8 cellular contexts compared by ENCODE assay signal in the genomic region with DNA sequence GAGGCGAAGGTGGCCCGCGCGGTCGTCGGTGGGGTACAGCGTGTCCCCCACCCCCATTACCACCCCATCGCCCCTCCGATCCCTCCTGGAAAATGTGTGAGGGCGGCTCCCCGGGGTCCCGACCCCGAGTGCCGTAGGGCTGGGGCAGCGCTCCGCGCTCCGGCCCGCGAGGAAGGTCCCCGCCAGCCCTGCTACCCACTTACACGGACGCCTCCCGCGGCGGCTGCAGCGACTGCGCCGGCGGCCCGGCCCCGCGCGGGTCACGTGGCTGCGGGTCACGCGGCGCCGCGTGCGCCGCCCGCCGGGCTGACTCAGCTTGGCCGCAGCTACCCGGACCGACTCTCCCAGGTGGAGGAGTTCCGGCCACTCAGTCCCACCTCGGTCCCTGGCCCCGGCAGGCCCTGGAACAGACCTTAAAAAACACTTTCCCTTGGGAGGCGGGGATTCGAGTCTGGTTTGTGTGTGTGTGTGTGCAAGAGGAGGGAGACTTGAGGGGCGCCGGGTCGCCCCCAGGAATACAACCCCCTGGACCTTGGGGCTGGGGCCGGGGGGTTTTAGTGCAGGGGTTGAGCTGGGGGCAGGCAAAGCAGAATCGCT. TPM values are rescaled to one million over a fixed set of nuclear protein-coding genes. Genes with fewer than 3 reads are reported as not detected.
DNase-seq lines count a peak whose midpoint lies in the region; ATAC-seq, FAIRE-seq and TF ChIP-seq lines count a peak whose summit lies in the region.

A gene (minus strand): TSS at position 236 of the 597 bp plus-strand sequence. CDS start 992 bp downstream, outside the sequence.

- ATAC-seq in A549 (peak; percentile 84 to 86), GM18520 (IDR thresholded peaks at IDR 0.05; ENCODE audit: unreplicated experiment) (peak; percentile 45), HG03064 (IDR thresholded peaks at IDR 0.05; ENCODE audit: low read depth, unreplicated experiment) (peak; percentile 55)

- DNase-seq in A549 (ENCODE audit: low read depth in 1 of 2, low spot score in 1 of 2) = peak; percentile 70 to 88
- peak; percentile 72 for DNase-seq in NCI-H82 (lab: John Stamatoyannopoulos, UW)
- peak; percentile 27 to 76 for DNase-seq in H1 (ENCODE audit: low read depth in 1 of 2, low spot score in 2 of 2)
- peak; percentile 71 for DNase-seq in mesenchymal stem cell
- peak; percentile 54 for DNase-seq in stimulated activated CD8-positive, alpha-beta memory T cell treated with anti-CD3 and anti-CD28 coated beads, Interleukin-15, amount 100 ng/mL, for 24 hours (ENCODE audit: low read depth)

- no peak for TF ChIP-seq RAD21 in A549 (conservative IDR thresholded peaks at IDR 0.05 in 1 of 2, IDR thresholded peaks at IDR 0.05 in 1 of 2)
- no peak for TF ChIP-seq RAD21 in H1 (IDR thresholded peaks at IDR 0.05 in 1 of 2, conservative IDR thresholded peaks at IDR 0.05 in 1 of 2; ENCODE audit: low read depth in 2 of 2, low read length in 2 of 2)

- no peak within 1 kb of the TSS for H3K4ac ChIP-seq in H1 (replicated peaks; ENCODE audit: insufficient read length, low read depth, low read length)
- H3K4ac ChIP-seq in mesenchymal stem cell (ENCODE audit: low read depth in 1 of 2, low read length in 2 of 2) = peak within 1 kb of the TSS; percentile 73 to 92

- TF ChIP-seq CTCF in A549 (IDR thresholded peaks at IDR 0.05) (no peak), H1 (IDR thresholded peaks at IDR 0.05; ENCODE audit: control extremely low read depth in 1 of 3, insufficient read depth in 1 of 3, low read depth in 1 of 3, low read length in 3 of 3) (no peak)

- H4K91ac ChIP-seq in H1 (replicated peaks; ENCODE audit: insufficient read length, low read length) = peak within 1 kb of the TSS; percentile 48
- peak within 1 kb of the TSS; percentile 66 for H4K91ac ChIP-seq in mesenchymal stem cell (ENCODE audit: low read length)

- H4K20me1 ChIP-seq in H1 (replicated peaks in 1 of 2; ENCODE audit: control insufficient read depth in 1 of 2, insufficient read depth in 2 of 2, low read length in 2 of 2) = no peaks in the 10 kb centered on the region

- peak within 1 kb of the TSS; percentile 14 for H4K5ac ChIP-seq in H1 (ENCODE audit: insufficient read length, low read depth, low read length)

- H2AK5ac ChIP-seq in H1 (ENCODE audit: low read depth, low read length) (no peak within 1 kb of the TSS), mesenchymal stem cell (ENCODE audit: low read length, severe bottlenecking) (peak within 1 kb of the TSS; percentile 86)

- H3K14ac ChIP-seq in H1 (ENCODE audit: insufficient read length) (no peak within 1 kb of the TSS), mesenchymal stem cell (ENCODE audit: low read length in 2 of 2) (peak within 1 kb of the TSS in 1 of 2 experiments; percentile 94)

- H3K36me3 ChIP-seq in H1 (ENCODE audit: control insufficient read depth in 2 of 4, insufficient read depth in 4 of 4, low read length in 3 of 4) (peaks cover 0 to 10% (median under 1%) of the 10 kb centered on the region in 4 experiments; a peak in 4 of 8 replicates), mesenchymal stem cell (ENCODE audit: control insufficient read depth in 1 of 2, insufficient read depth in 2 of 2, low read depth in 1 of 2, low read length in 2 of 2) (peaks cover 7 to 30% of the 10 kb centered on the region in 2 experiments)

- H3K9me3 ChIP-seq in A549 = no peaks in the 10 kb centered on the region
- no peaks in the 10 kb centered on the region for H3K9me3 ChIP-seq in H1 (ENCODE audit: insufficient read depth in 2 of 2, low read depth in 1 of 2, low read length in 1 of 2)
- no peaks in the 10 kb centered on the region for H3K9me3 ChIP-seq in mesenchymal stem cell (ENCODE audit: control insufficient read depth, low read length)

- POLR2A ChIA-PET in A549 (lab: Yijun Ruan, JAX) = interaction anchor here (0.5 to 4.9 kb wide), 10 partner anchors 12 to 692 kb away, joined by 3 to 19 read pairs (median 3); a partner anchor contains a TSS
- POLR2A ChIA-PET in activated CD8-positive, alpha-beta memory T cell treated with anti-CD3 and anti-CD28 coated beads for 36 hours (lab: Charles Lee) = interaction anchor here (0.6 to 2.1 kb wide), 4 partner anchors 13 to 113 kb away, joined by 3 to 10 read pairs (median 3); a partner anchor contains a TSS
- POLR2A ChIA-PET in H1 (lab: Charles Lee; ENCODE audit: partially characterized antibody) = interaction anchor here (0.6 to 2.8 kb wide), 22 partner anchors 8 to 386 kb away, joined by 3 to 12 read pairs (median 4); a partner anchor contains a TSS

- under 1% methylated on average over 13 of the region's 58 CpGs for WGBS in A549 (ENCODE audit: missing lambda C conversion rate)
- WGBS in H1 (ENCODE audit: extremely low coverage in 1 of 2, insufficient coverage in 1 of 2, insufficient read length in 1 of 2, insufficient replicate concordance in 2 of 2, low coverage in 1 of 2, low lambda C conversion rate in 2 of 2, missing lambda C conversion rate in 1 of 2), 2 experiments = 12% methylated on average over 39 of the region's 58 CpGs; no CpG with 5 or more reads in 1 of the 2 experiments
- 2% methylated on average over 45 of the region's 58 CpGs for WGBS in mesenchymal stem cell

- H3K27ac ChIP-seq in A549 (peak within 1 kb of the TSS; percentile 94 to 95), H1 (ENCODE audit: low read depth, low read length) (peak within 1 kb of the TSS; percentile 59; the same call in 1 of the 2 replicates), mesenchymal stem cell (ENCODE audit: low read length, poor library complexity, severe bottlenecking) (peak within 1 kb of the TSS; percentile 41)

- TF ChIP-seq POLR2A in A549 (IDR thresholded peaks at IDR 0.05; ENCODE audit: low read length) = peak; percentile 82
- peak; percentile 16 to 76; a peak in 2 of 3 replicates for TF ChIP-seq POLR2A in H1 (IDR thresholded peaks at IDR 0.05; ENCODE audit: control extremely low read depth in 1 of 2, low read depth in 2 of 2, low read length in 2 of 2)

- H2AFZ ChIP-seq in H1 (ENCODE audit: low read length) (peak within 1 kb of the TSS; percentile 42; the same call in 1 of the 2 replicates), mesenchymal stem cell (ENCODE audit: low read depth, low read length) (peak within 1 kb of the TSS; percentile 87)

- TF ChIP-seq EP300 in A549 (IDR thresholded peaks at IDR 0.05) (no peak), H1 (IDR thresholded peaks at IDR 0.05; ENCODE audit: borderline replicate concordance in 1 of 2, low read depth in 2 of 2, low read length in 2 of 2) (no peak)

- H3K79me1 ChIP-seq in H1 (ENCODE audit: low read depth, low read length) = no peaks in the 10 kb centered on the region
- H3K79me1 ChIP-seq in mesenchymal stem cell (replicated peaks; ENCODE audit: low read length, poor library complexity, severe bottlenecking) = peaks cover 10% of the 10 kb centered on the region

- H2BK12ac ChIP-seq in H1 (ENCODE audit: low read depth, low read length) = no peak within 1 kb of the TSS
- peak within 1 kb of the TSS in 1 of 2 experiments; percentile 94 for H2BK12ac ChIP-seq in mesenchymal stem cell (ENCODE audit: low read length in 2 of 2)

- H3K23ac ChIP-seq in H1 (ENCODE audit: insufficient read length) (no peak within 1 kb of the TSS), mesenchymal stem cell (ENCODE audit: low read length in 2 of 2) (no peak within 1 kb of the TSS)

- H2BK20ac ChIP-seq in H1 (ENCODE audit: low read length) = no peak within 1 kb of the TSS

- H3K27me3 ChIP-seq in H1 (replicated peaks in 1 of 4; ENCODE audit: control insufficient read depth in 3 of 4, extremely low read depth in 1 of 4, insufficient read depth in 3 of 4, low read length in 3 of 4) = no peaks in the 10 kb centered on the region
- no peaks in the 10 kb centered on the region for H3K27me3 ChIP-seq in mesenchymal stem cell (ENCODE audit: control insufficient read depth in 1 of 2, insufficient read depth in 1 of 2, low read length in 2 of 2)

- H3K79me2 ChIP-seq in H1 (ENCODE audit: control insufficient read depth in 1 of 2, insufficient read depth in 2 of 2, low read length in 2 of 2) = no peaks in the 10 kb centered on the region

- H3K9ac ChIP-seq in H1 (replicated peaks in 1 of 4; ENCODE audit: extremely low read depth in 1 of 4, low read depth in 3 of 4, low read length in 3 of 4) = peak within 1 kb of the TSS; percentile 63 to 73 (median 67)
- peak within 1 kb of the TSS; percentile 98 for H3K9ac ChIP-seq in mesenchymal stem cell (ENCODE audit: low read length)

- H4K8ac ChIP-seq in H1 (ENCODE audit: extremely low read depth, insufficient read depth, low read length) = peak within 1 kb of the TSS; percentile 90
- H4K8ac ChIP-seq in mesenchymal stem cell (ENCODE audit: low read length) = peak within 1 kb of the TSS; percentile 74

- H3K4me1 ChIP-seq in A549 = peaks cover 39% of the 10 kb centered on the region
- peaks cover 0 to 2% (median 2%) of the 10 kb centered on the region in 4 experiments; a peak in 4 of 7 replicates for H3K4me1 ChIP-seq in H1 (replicated peaks in 1 of 4; ENCODE audit: control insufficient read depth in 3 of 4, insufficient read depth in 4 of 4, low read length in 3 of 4)
- peaks cover 26% of the 10 kb centered on the region for H3K4me1 ChIP-seq in mesenchymal stem cell (ENCODE audit: control insufficient read depth, insufficient read depth, low read depth, low read length)

- peak within 1 kb of the TSS; percentile 89 for H3K4me3 ChIP-seq in A549
- peak within 1 kb of the TSS; percentile 56 to 81 (median 68) for H3K4me3 ChIP-seq in H1 (ENCODE audit: extremely low read depth in 1 of 4, insufficient read depth in 2 of 4, low read depth in 3 of 4, low read length in 4 of 4)
- peak within 1 kb of the TSS; percentile 67 to 97 for H3K4me3 ChIP-seq in mesenchymal stem cell (ENCODE audit: insufficient read depth in 1 of 2, low read depth in 1 of 2, low read length in 2 of 2)

- H3K18ac ChIP-seq in H1 (ENCODE audit: extremely low read depth, low read length) (peak within 1 kb of the TSS; percentile 95), mesenchymal stem cell (ENCODE audit: low read depth in 1 of 2, low read length in 2 of 2) (peak within 1 kb of the TSS; percentile 58 to 88)

- no peak for FAIRE-seq in A549 (lab: Jason Lieb, UNC)
- FAIRE-seq in H1 (lab: Jason Lieb, UNC) = no peak

- peak within 1 kb of the TSS; percentile 11; the same call in 1 of the 2 replicates for H2BK5ac ChIP-seq in H1 (ENCODE audit: low read depth, low read length)
- peak within 1 kb of the TSS; percentile 46 for H2BK5ac ChIP-seq in mesenchymal stem cell (ENCODE audit: low read depth, low read length, poor library complexity, severe bottlenecking)

- peak within 1 kb of the TSS; percentile 85 for H3K4me2 ChIP-seq in A549
- peak within 1 kb of the TSS; percentile 75 to 78 for H3K4me2 ChIP-seq in H1 (ENCODE audit: insufficient read depth in 1 of 2, low read depth in 2 of 2, low read length in 2 of 2)
- H3K4me2 ChIP-seq in mesenchymal stem cell (ENCODE audit: low read length, poor library complexity, severe bottlenecking) = peak within 1 kb of the TSS; percentile 74

- H2BK120ac ChIP-seq in H1 (replicated peaks; ENCODE audit: low read depth, low read length) (no peak within 1 kb of the TSS), mesenchymal stem cell (ENCODE audit: low read depth, low read length) (peak within 1 kb of the TSS; percentile 29)

- CTCF ChIA-PET in A549 (lab: Yijun Ruan, JAX) = interaction anchor here (0.8 to 13.0 kb wide), 15 partner anchors 8 to 536 kb away, joined by 3 to 97 read pairs (median 5); a partner anchor contains a TSS
- CTCF ChIA-PET in activated CD8-positive, alpha-beta memory T cell treated with anti-CD3 and anti-CD28 coated beads for 36 hours (lab: Charles Lee) = interaction anchor here (0.6 to 4.3 kb wide), 11 partner anchors 20 to 1007 kb away, joined by 3 to 28 read pairs (median 5); a partner anchor contains a TSS
- CTCF ChIA-PET in H1 (lab: Charles Lee; ENCODE audit: partially characterized antibody) = interaction anchor here (0.5 to 11.4 kb wide), 24 partner anchors 8 to 389 kb away, joined by 3 to 112 read pairs (median 6); a partner anchor contains a TSS

- H2BK15ac ChIP-seq in H1 (ENCODE audit: low read length) (no peak within 1 kb of the TSS), mesenchymal stem cell (ENCODE audit: low read depth, poor library complexity, severe bottlenecking) (peak within 1 kb of the TSS; percentile 94)

- H3K56ac ChIP-seq in H1 (replicated peaks; ENCODE audit: insufficient read length, low read depth, low read length) = no peak within 1 kb of the TSS

- peaks cover 4% of the 10 kb centered on the region; the same call in 1 of the 2 replicates for H3K23me2 ChIP-seq in H1 (ENCODE audit: low read depth, low read length)

RNA-seq across cellular contexts. Expression of the gene that starts here (rescaled TPM):
- polyA plus RNA-seq in A549 (2011; rRNA removed) (17.1 and 31.0 TPM in 2 replicates), A549 (2017; fragmentation: RNase III; extraction: RNeasy Plus Mini Kit Qiagen cat#74134 plus additional on column Dnase treatment) (43.5 to 53.2 TPM (median 44.5 TPM) in 3 replicates), H1 (2011; rRNA removed) (33.0 and 40.5 TPM in 2 replicates)
- polyA plus RNA-seq in A549 (2012; cell fraction: cytosol; rRNA removed) = 19.4 and 19.9 TPM in 2 replicates
- 12.7 and 13.2 TPM in 2 replicates for polyA plus RNA-seq in A549 (2012; cell fraction: nucleus; rRNA removed)
- 17.0 and 22.1 TPM in 2 replicates for polyA minus RNA-seq in A549 (2011; rRNA and poly(A)+ RNA removed)
- total RNA-seq in activated CD8-positive, alpha-beta memory T cell treated with anti-CD3 and anti-CD28 coated beads for 36 hours = 10 to 100 TPM; 81.7 to 85.3 TPM
- total RNA-seq in H1 (2021; fragmentation: NEBNext Ultra II Directional; extraction: Animal tissue kit (Norgen Biotek cat#: 25700)) = 93.6 and 94.3 TPM in 2 replicates
- 36.4 TPM for polyA plus RNA-seq in H1 (2011; cell fraction: cytosol; rRNA removed)
- polyA plus RNA-seq in H1 (2011; cell fraction: nucleus; rRNA removed) = 36.0 TPM
- 80.2 to 92.6 TPM (median 81.5 TPM) in 4 replicates for polyA plus RNA-seq in H1 (2012, experiment 1 of 2)
- polyA plus RNA-seq in H1 (2012, experiment 2 of 2) = 83.8 TPM
- 57.1 TPM for polyA plus RNA-seq in H1 (2013, experiment 1 of 2)
- 61.9 TPM for polyA plus RNA-seq in H1 (2013, experiment 2 of 2)
- 34.9 and 53.7 TPM in 2 replicates for polyA minus RNA-seq in H1 (2011; rRNA and poly(A)+ RNA removed)
- 31.9 TPM for polyA minus RNA-seq in H1 (2011; cell fraction: cytosol; rRNA and poly(A)+ RNA removed)
- 24.4 TPM for polyA minus RNA-seq in H1 (2011; cell fraction: nucleus; rRNA and poly(A)+ RNA removed)
- 40.6 TPM for polyA plus RNA-seq in mesenchymal stem cell (2013, experiment 1 of 2)
- 41.0 TPM for polyA plus RNA-seq in mesenchymal stem cell (2013, experiment 2 of 2)

Comparison
In these comparisons a context has a peak if more than half of its experiments do, and no peak if none do; other contexts are left out.
1. Peak in every context shown above with its lines: DNase-seq, ATAC-seq, H3K4me3 ChIP-seq and H3K27ac ChIP-seq.
2. H3K27ac ChIP-seq: peak in every context shown above with its lines; median percentile 94 in A549; 59 in H1; 41 in mesenchymal stem cell.